Comparison of ENCODE assay signal across 1 cellular context in genomic region chr3:24951186-24951585, GRCh38.
TF ChIP-seq lines count a peak whose summit lies in the region.

No MANE protein-coding gene starts in this region.

TF ChIP-seq in H1, 55 proteins besides CTCF, POLR2A, EP300 and RAD21:
- TF ChIP-seq ASH2L (IDR thresholded peaks at IDR 0.05; ENCODE audit: low read length) (no peak), CTBP2 (IDR thresholded peaks at IDR 0.05; ENCODE audit: borderline replicate concordance, insufficient read depth, insufficient read length, low read length) (no peak), SUZ12 (IDR thresholded peaks at IDR 0.05; ENCODE audit: low read length) (peak; percentile 21; the same call in 1 of the 2 replicates)
